In the genomic region with DNA sequence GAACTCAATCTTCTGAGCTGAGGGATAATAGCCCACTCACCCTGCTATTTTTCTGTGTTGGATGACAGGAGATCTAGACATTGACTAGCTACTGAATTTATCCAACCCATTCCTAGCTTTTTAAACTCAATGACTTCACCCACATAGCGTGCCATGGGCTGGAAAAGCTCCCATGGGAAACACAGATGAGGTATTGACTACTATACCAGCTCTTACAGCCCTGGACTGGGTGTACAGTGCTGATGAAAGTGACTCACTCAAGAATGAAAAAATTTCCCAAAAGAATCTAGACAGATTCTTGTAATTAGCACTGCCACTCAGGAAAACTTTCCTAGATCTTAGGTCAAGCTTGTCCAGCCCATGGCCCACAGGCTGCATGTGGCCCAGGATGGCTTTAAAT, we compare ENCODE assay signal across 17 cellular contexts.
DNase-seq lines count a peak whose midpoint lies in the region; ATAC-seq, FAIRE-seq and TF ChIP-seq lines count a peak whose summit lies in the region.
"Had no signal": no experiment of that assay in that cellular context is flagged by ENCODE, and none has a peak within 500 bp of the region (broad histone marks: within the 10 kb centered on the region; RNA-seq: fewer than 3 reads in every experiment).

No MANE protein-coding gene starts in this region.

- no peak for TF ChIP-seq CTCF in AG09309 (IDR thresholded peaks at IDR 0.05; ENCODE audit: control insufficient read depth, insufficient read depth, low read depth, low read length, missing control alignments)
- no peak for TF ChIP-seq CTCF in astrocyte of the spinal cord (IDR thresholded peaks at IDR 0.05; ENCODE audit: low read depth, low read length)

- POLR2A ChIA-PET in HEK293T (lab: Yijun Ruan, JAX), result no interaction called here

- H3K4me3 ChIP-seq in AG09309 (ENCODE audit: control insufficient read depth, low read depth, low read length) (no peak overlapping the region), astrocyte of the spinal cord (ENCODE audit: low read depth, low read length) (no peak overlapping the region)
- H3K4me3 ChIP-seq: upper lobe of right lung had no signal

- DNase-seq in AG09309 (ENCODE audit: low read depth) (peak; percentile 83), HTR-8/SVneo (ENCODE audit: insufficient read length, low spot score) (peak; percentile 10), astrocyte of the spinal cord (ENCODE audit: low read depth, low spot score) (peak; percentile 76), kidney glomerular epithelial cell (lab: John Stamatoyannopoulos, UW) (peak; percentile 54), HEK293T (ENCODE audit: extremely low spot score) (no peak)
- DNase-seq in stimulated activated naive CD4-positive, alpha-beta T cell (lab: John Stamatoyannopoulos, UW), result no peak
- DNase-seq in stimulated activated CD4-positive, alpha-beta T cell treated with anti-CD3 and anti-CD28 coated beads, Interleukin-4, amount 100 ng/mL, for 24 hours, result no peak
- DNase-seq: activated CD4-positive, alpha-beta T cell treated with anti-CD3 and anti-CD28 coated beads, Interleukin-2, amount 10 ng/mL, durations not matched to agents 24 days and 14 days; C1 segment of cervical spinal cord; central memory CD4-positive, alpha-beta T cell; foreskin melanocyte; GF-D8; natural killer cell; NCI-H748 treated with DMSO at 0.1 percent for 48 hours; small intestine; upper lobe of right lung had no signal

- in situ Hi-C loops in astrocyte of the spinal cord (cut with HindIII; ENCODE audit: low sequenced_read_pairs), result no loop called here

- no peak for FAIRE-seq in HTR-8/SVneo (lab: Jason Lieb, UNC)
- FAIRE-seq: small intestine had no signal

- CTCF ChIA-PET in HEK293T (lab: Yijun Ruan, JAX), result no interaction called here

- no peak for ATAC-seq in GM18907 (IDR thresholded peaks at IDR 0.05; ENCODE audit: unreplicated experiment)
- ATAC-seq: natural killer cell, upper lobe of right lung had no signal

TF ChIP-seq in HEK293T, 16 proteins besides CTCF, POLR2A, EP300 and RAD21:
- TF ChIP-seq FOXA1 (IDR thresholded peaks at IDR 0.05) (no peak), L3MBTL2 (conservative IDR thresholded peaks at IDR 0.05) (no peak), HDGF (IDR thresholded peaks at IDR 0.05; ENCODE audit: borderline replicate concordance) (no peak), FOXM1 (IDR thresholded peaks at IDR 0.05; ENCODE audit: borderline replicate concordance) (no peak), ZNF384 (IDR thresholded peaks at IDR 0.05) (no peak), SUZ12 (IDR thresholded peaks at IDR 0.05) (no peak), TARDBP (IDR thresholded peaks at IDR 0.05) (no peak), ARNT (IDR thresholded peaks at IDR 0.05) (no peak), SP1 (IDR thresholded peaks at IDR 0.05) (no peak), CTBP1 (IDR thresholded peaks at IDR 0.05; ENCODE audit: borderline replicate concordance) (no peak), NFRKB (IDR thresholded peaks at IDR 0.05) (no peak), LEF1 (IDR thresholded peaks at IDR 0.05; ENCODE audit: borderline replicate concordance) (no peak), FOXK2 (IDR thresholded peaks at IDR 0.05) (no peak), BHLHE40 (IDR thresholded peaks at IDR 0.05; ENCODE audit: borderline replicate concordance) (no peak), ELF4 (IDR thresholded peaks at IDR 0.05) (no peak)
- TF ChIP-seq, protein P1, sequence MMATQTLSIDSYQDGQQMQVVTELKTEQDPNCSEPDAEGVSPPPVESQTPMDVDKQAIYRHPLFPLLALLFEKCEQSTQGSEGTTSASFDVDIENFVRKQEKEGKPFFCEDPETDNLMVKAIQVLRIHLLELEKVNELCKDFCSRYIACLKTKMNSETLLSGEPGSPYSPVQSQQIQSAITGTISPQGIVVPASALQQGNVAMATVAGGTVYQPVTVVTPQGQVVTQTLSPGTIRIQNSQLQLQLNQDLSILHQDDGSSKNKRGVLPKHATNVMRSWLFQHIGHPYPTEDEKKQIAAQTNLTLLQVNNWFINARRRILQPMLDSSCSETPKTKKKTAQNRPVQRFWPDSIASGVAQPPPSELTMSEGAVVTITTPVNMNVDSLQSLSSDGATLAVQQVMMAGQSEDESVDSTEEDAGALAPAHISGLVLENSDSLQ (IDR thresholded peaks at IDR 0.05), result no peak

Comparison
In these comparisons a context has a peak if more than half of its experiments do, and no peak if none do; other contexts are left out.
1. DNase-seq: peak in AG09309 (single experiment), HTR-8/SVneo (single experiment), astrocyte of the spinal cord (single experiment) and kidney glomerular epithelial cell (single experiment); none in HEK293T (single experiment), stimulated activated naive CD4-positive, alpha-beta T cell (0 of 6) and stimulated activated CD4-positive, alpha-beta T cell treated with anti-CD3 and anti-CD28 coated beads, Interleukin-4, amount 100 ng/mL, for 24 hours (single experiment).